ENCODE assay signal across 18 cellular contexts in the genomic region with DNA sequence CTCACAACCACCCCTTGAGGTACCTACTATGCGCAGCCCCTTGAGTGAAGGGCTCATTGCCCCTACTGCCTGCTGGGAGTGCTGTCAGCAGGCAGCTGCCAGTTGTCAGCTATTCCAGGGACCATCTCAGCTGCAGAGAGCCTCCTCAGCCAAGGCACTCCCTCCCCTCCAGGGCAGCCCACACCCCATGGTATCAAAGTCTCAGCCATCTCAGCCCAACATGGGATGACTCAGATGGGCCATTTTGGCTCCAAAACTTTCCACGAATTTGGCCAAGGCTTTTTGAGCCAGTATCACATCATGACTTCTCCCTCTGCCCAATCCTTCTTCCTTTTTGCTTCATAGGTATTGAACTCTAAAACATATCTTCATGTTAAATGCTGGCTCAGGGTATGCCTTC.
"Had no signal": no experiment of that assay in that cellular context is flagged by ENCODE, and none has a peak within 500 bp of the region (broad histone marks: within the 10 kb centered on the region; RNA-seq: fewer than 3 reads in every experiment).

No MANE protein-coding gene starts in this region.

- H3K4me1 Mint-ChIP-seq: neural crest cell had no signal

- H3K9me3 ChIP-seq: breast epithelium, heart left ventricle, lower lobe of right lung, psoas muscle, sigmoid colon, stomach, thoracic aorta had no signal

- H3K27me3 Mint-ChIP-seq: activated CD4-positive, alpha-beta memory T cell treated with anti-CD3 and anti-CD28 coated beads for 36 hours; activated naive CD8-positive, alpha-beta T cell had no signal

- H3K4me1 ChIP-seq: breast epithelium, foreskin keratinocyte, lower lobe of right lung, psoas muscle, sigmoid colon, stomach had no signal

- H3K27ac ChIP-seq: breast epithelium, dorsolateral prefrontal cortex, foreskin keratinocyte, lower lobe of right lung, psoas muscle, sigmoid colon, stomach, thoracic aorta had no signal

- H3K36me3 Mint-ChIP-seq: activated naive CD8-positive, alpha-beta T cell had no signal

- ATAC-seq: esophagus mucosa, foreskin keratinocyte, lower lobe of right lung had no signal

- DNase-seq: activated CD4-positive, alpha-beta memory T cell treated with anti-CD3 and anti-CD28 coated beads for 36 hours; activated effector memory CD4-positive, alpha-beta T cell treated with anti-CD3 and anti-CD28 coated beads, Interleukin-2, amount 50 U/mL, for 16 hours; activated T-cell treated with anti-CD3 and anti-CD28 coated beads, Interleukin-2, amount 50 U/mL, for 48 hours; anterior cingulate cortex; foreskin keratinocyte; heart left ventricle; lower lobe of right lung; psoas muscle; sigmoid colon; stimulated activated CD4-positive, alpha-beta T cell treated with anti-CD3 and anti-CD28 coated beads, Interleukin-1b, Interleukin-23, amount 100 ng/mL, for 48 hours; stomach; T1000 had no signal

- H3K36me3 ChIP-seq: breast epithelium, lower lobe of right lung, sigmoid colon, thoracic aorta had no signal

- H3K27ac Mint-ChIP-seq: activated CD4-positive, alpha-beta memory T cell treated with anti-CD3 and anti-CD28 coated beads for 36 hours had no signal

- H3K27me3 ChIP-seq: foreskin keratinocyte, heart left ventricle, sigmoid colon, stomach had no signal

- H3K9me3 Mint-ChIP-seq: activated CD4-positive, alpha-beta memory T cell treated with anti-CD3 and anti-CD28 coated beads for 36 hours had no signal

- H3K4me3 ChIP-seq: breast epithelium, dorsolateral prefrontal cortex, heart left ventricle, lower lobe of right lung, psoas muscle, sigmoid colon, stomach, thoracic aorta had no signal

- H3K4me3 Mint-ChIP-seq: activated CD4-positive, alpha-beta memory T cell treated with anti-CD3 and anti-CD28 coated beads for 36 hours; activated naive CD8-positive, alpha-beta T cell; neural crest cell had no signal
